In genomic region chr18:55762424-55762823, GRCh38 we compare ENCODE assay signal across 29 cellular contexts.
"Had no signal": no experiment of that assay in that cellular context is flagged by ENCODE, and none has a peak within 500 bp of the region (broad histone marks: within the 10 kb centered on the region; RNA-seq: fewer than 3 reads in every experiment).

No MANE protein-coding gene starts in this region.

- H3K4me1 ChIP-seq: esophagus squamous epithelium, heart right ventricle, suprapubic skin, thyroid gland had no signal

- H3K4me3 ChIP-seq: esophagus squamous epithelium, heart right ventricle, lung, mucosa of descending colon, psoas muscle, sigmoid colon, skin epidermis, suprapubic skin, thyroid gland had no signal

- H3K4me3 Mint-ChIP-seq: effector memory CD8-positive, alpha-beta T cell; immature natural killer cell; memory B cell; mesothelial cell of epicardium; naive B cell; natural killer cell treated with Interleukin-12 subunit alpha and Interleukin-12 subunit beta and Interleukin-15 and Interleukin-18, amount 100 ng/mL, for 72 hours; neural crest cell; stimulated activated naive CD8-positive, alpha-beta T cell treated with anti-CD3 and anti-CD28 coated beads, Interleukin-15, amount 100 ng/mL, for 72 hours; type B pancreatic cell had no signal

- H3K27ac Mint-ChIP-seq: effector memory CD8-positive, alpha-beta T cell; immature natural killer cell; memory B cell; naive B cell; natural killer cell treated with Interleukin-12 subunit alpha and Interleukin-12 subunit beta and Interleukin-15 and Interleukin-18, amount 100 ng/mL, for 72 hours; stimulated activated naive CD8-positive, alpha-beta T cell treated with anti-CD3 and anti-CD28 coated beads, Interleukin-15, amount 100 ng/mL, for 72 hours; type B pancreatic cell had no signal

- H3K9me3 Mint-ChIP-seq: memory B cell; natural killer cell treated with Interleukin-12 subunit alpha and Interleukin-12 subunit beta and Interleukin-15 and Interleukin-18, amount 100 ng/mL, for 72 hours; neural crest cell; stimulated activated naive CD8-positive, alpha-beta T cell treated with anti-CD3 and anti-CD28 coated beads, Interleukin-15, amount 100 ng/mL, for 72 hours; type B pancreatic cell had no signal

- DNase-seq: cerebellar nuclear complex; cortex of kidney; effector memory CD8-positive, alpha-beta T cell; esophagus squamous epithelium; foreskin melanocyte; glutamatergic neuron; heart right ventricle; hypothalamus; immature natural killer cell; mucosa of descending colon; naive B cell; psoas muscle; right cardiac atrium; sigmoid colon; stimulated activated CD4-positive, alpha-beta T cell treated with anti-CD3 and anti-CD28 coated beads, Interleukin-15, amount 100 ng/mL, for 24 hours; stimulated activated CD4-positive, alpha-beta T cell treated with anti-CD3 and anti-CD28 coated beads, Interleukin-2, amount 100 ng/mL, for 48 hours; stimulated activated CD8-positive, alpha-beta memory T cell treated with anti-CD3 and anti-CD28 coated beads, Interleukin-4, amount 100 ng/mL, for 48 hours; stimulated activated naive CD4-positive, alpha-beta T cell; stimulated activated naive CD8-positive, alpha-beta T cell treated with anti-CD3 and anti-CD28 coated beads, Interleukin-15, amount 100 ng/mL, for 72 hours; thyroid gland had no signal

- H3K9me3 ChIP-seq: esophagus squamous epithelium, psoas muscle, sigmoid colon, suprapubic skin, thyroid gland had no signal

- H3K27ac ChIP-seq: esophagus squamous epithelium, heart right ventricle, psoas muscle, sigmoid colon, skin epidermis, suprapubic skin, thyroid gland had no signal

- H3K4me1 Mint-ChIP-seq: immature natural killer cell; stimulated activated naive CD8-positive, alpha-beta T cell treated with anti-CD3 and anti-CD28 coated beads, Interleukin-15, amount 100 ng/mL, for 72 hours had no signal

- H3K36me3 ChIP-seq: esophagus squamous epithelium, heart right ventricle, sigmoid colon, suprapubic skin, thyroid gland had no signal

- H3K27me3 Mint-ChIP-seq: effector memory CD8-positive, alpha-beta T cell; naive B cell; stimulated activated naive CD8-positive, alpha-beta T cell treated with anti-CD3 and anti-CD28 coated beads, Interleukin-15, amount 100 ng/mL, for 72 hours had no signal

- H3K36me3 Mint-ChIP-seq: immature natural killer cell, memory B cell, mesothelial cell of epicardium, naive B cell, type B pancreatic cell had no signal

- H3K27me3 ChIP-seq: esophagus squamous epithelium, heart right ventricle, sigmoid colon, suprapubic skin, thyroid gland had no signal

- ATAC-seq: effector memory CD8-positive, alpha-beta T cell; heart right ventricle; left lobe of liver; mucosa of descending colon; natural killer cell treated with Interleukin-12 subunit alpha and Interleukin-12 subunit beta and Interleukin-15 and Interleukin-18, amount 100 ng/mL, for 72 hours; psoas muscle; right cardiac atrium; stimulated activated naive CD8-positive, alpha-beta T cell treated with anti-CD3 and anti-CD28 coated beads, Interleukin-15, amount 100 ng/mL, for 72 hours had no signal
